In genomic region chr11:66631883-66632282, GRCh38 we compare ENCODE assay signal across 15 cellular contexts. TPM values are rescaled to one million over a fixed set of nuclear protein-coding genes. Genes with fewer than 3 reads are reported as not detected.
DNase-seq lines count a peak whose midpoint lies in the region; ATAC-seq lines count a peak whose summit lies in the region.
"Had no signal": no experiment of that assay in that cellular context is flagged by ENCODE, and none has a peak within 500 bp of the region (broad histone marks: within the 10 kb centered on the region; RNA-seq: fewer than 3 reads in every experiment).

No MANE protein-coding gene starts in this region.

- peaks cover 57% of the 10 kb centered on the region for H3K36me3 Mint-ChIP-seq in activated naive CD8-positive, alpha-beta T cell treated with anti-CD3 and anti-CD28 coated beads for 36 hours
- H3K36me3 Mint-ChIP-seq in activated naive CD8-positive, alpha-beta T cell treated with anti-CD3 and anti-CD28 coated beads, Interleukin-2, amount 50 U/mL, for 24 hours (ENCODE audit: low read depth): peaks cover 61% of the 10 kb centered on the region
- H3K36me3 Mint-ChIP-seq in T-helper 17 cell (ENCODE audit: low read depth) (peaks cover 13% of the 10 kb centered on the region), memory B cell (peaks cover 18% of the 10 kb centered on the region)

- H3K27ac Mint-ChIP-seq in activated naive CD8-positive, alpha-beta T cell treated with anti-CD3 and anti-CD28 coated beads for 36 hours: peak overlapping the region; percentile 54
- H3K27ac Mint-ChIP-seq in activated naive CD8-positive, alpha-beta T cell treated with anti-CD3 and anti-CD28 coated beads, Interleukin-2, amount 50 U/mL, for 24 hours: no peak overlapping the region
- H3K27ac Mint-ChIP-seq in T-helper 17 cell: peak overlapping the region; percentile 75
- peak overlapping the region; percentile 77 for H3K27ac Mint-ChIP-seq in memory B cell

- H3K27me3 Mint-ChIP-seq in activated naive CD8-positive, alpha-beta T cell treated with anti-CD3 and anti-CD28 coated beads for 36 hours: no peaks in the 10 kb centered on the region
- H3K27me3 Mint-ChIP-seq in activated naive CD8-positive, alpha-beta T cell treated with anti-CD3 and anti-CD28 coated beads, Interleukin-2, amount 50 U/mL, for 24 hours: no peaks in the 10 kb centered on the region
- H3K27me3 Mint-ChIP-seq in T-helper 17 cell (no peaks in the 10 kb centered on the region), memory B cell (no peaks in the 10 kb centered on the region)

- H3K9me3 ChIP-seq in T-helper 17 cell (ENCODE audit: control insufficient read depth, low read length, poor library complexity, severe bottlenecking): no peaks in the 10 kb centered on the region

- no peak for DNase-seq in activated naive CD8-positive, alpha-beta T cell treated with anti-CD3 and anti-CD28 coated beads for 36 hours
- DNase-seq in activated naive CD8-positive, alpha-beta T cell treated with anti-CD3 and anti-CD28 coated beads, Interleukin-2, amount 50 U/mL, for 24 hours: no peak
- no peak for DNase-seq in T-helper 17 cell
- DNase-seq in memory B cell (ENCODE audit: low spot score in 2 of 2): no peak
- no peak for DNase-seq in kidney tubule cell (ENCODE audit: low spot score)
- DNase-seq in H4 (ENCODE audit: low spot score): no peak
- DNase-seq: DMS53; NCI-H1417; NCI-H187 treated with DMSO at 0.1 percent for 48 hours; NCI-H69; NK-92 treated with Interleukin-12 subunit alpha and Interleukin-12 subunit beta, amount 100 ng/mL, for 24 hours; SIG-M5 had no signal

- H3K9me3 Mint-ChIP-seq in activated naive CD8-positive, alpha-beta T cell treated with anti-CD3 and anti-CD28 coated beads for 36 hours: no peaks in the 10 kb centered on the region
- no peaks in the 10 kb centered on the region for H3K9me3 Mint-ChIP-seq in activated naive CD8-positive, alpha-beta T cell treated with anti-CD3 and anti-CD28 coated beads, Interleukin-2, amount 50 U/mL, for 24 hours
- H3K9me3 Mint-ChIP-seq in memory B cell: no peaks in the 10 kb centered on the region

- ATAC-seq in activated naive CD8-positive, alpha-beta T cell treated with anti-CD3 and anti-CD28 coated beads, Interleukin-2, amount 50 U/mL, for 24 hours: no peak
- ATAC-seq in T-helper 17 cell (no peak), memory B cell (ENCODE audit: low read depth) (no peak), GM19023 (IDR thresholded peaks at IDR 0.05; ENCODE audit: unreplicated experiment) (no peak)
- ATAC-seq: HCT116 had no signal

- H3K4me1 Mint-ChIP-seq in activated naive CD8-positive, alpha-beta T cell treated with anti-CD3 and anti-CD28 coated beads for 36 hours: peaks cover 38% of the 10 kb centered on the region
- H3K4me1 Mint-ChIP-seq in activated naive CD8-positive, alpha-beta T cell treated with anti-CD3 and anti-CD28 coated beads, Interleukin-2, amount 50 U/mL, for 24 hours: peaks cover 44% of the 10 kb centered on the region
- H3K4me1 Mint-ChIP-seq in T-helper 17 cell (peaks cover 35% of the 10 kb centered on the region), memory B cell (peaks cover 34% of the 10 kb centered on the region)

- no peak overlapping the region for H3K4me3 Mint-ChIP-seq in activated naive CD8-positive, alpha-beta T cell treated with anti-CD3 and anti-CD28 coated beads for 36 hours
- H3K4me3 Mint-ChIP-seq in activated naive CD8-positive, alpha-beta T cell treated with anti-CD3 and anti-CD28 coated beads, Interleukin-2, amount 50 U/mL, for 24 hours: no peak overlapping the region
- H3K4me3 Mint-ChIP-seq in T-helper 17 cell (peak overlapping the region; percentile 36), memory B cell (no peak overlapping the region)
- H3K4me3 Mint-ChIP-seq: CD14-positive monocyte had no signal

RNA-seq across cellular contexts. Expression of gene RBM4, which starts 6.6 kb away (rescaled TPM):
- total RNA-seq in activated naive CD8-positive, alpha-beta T cell treated with anti-CD3 and anti-CD28 coated beads for 36 hours: 100 to 1,000 TPM; 134 to 140 TPM
- total RNA-seq in T-helper 17 cell: 100 to 1,000 TPM; 205 to 261 TPM
- total RNA-seq in H4 (2014; rRNA removed; shearing (Covaris generic)): 159 and 164 TPM in 2 replicates

RNA-seq across cellular contexts. Expression of gene RBM14, which starts 15.5 kb away (rescaled TPM):
- 100 to 1,000 TPM; 157 to 162 TPM for total RNA-seq in activated naive CD8-positive, alpha-beta T cell treated with anti-CD3 and anti-CD28 coated beads for 36 hours
- total RNA-seq in T-helper 17 cell: 100 to 1,000 TPM; 286 to 398 TPM
- 27.5 and 34.3 TPM in 2 replicates for total RNA-seq in H4 (2014; rRNA removed; shearing (Covaris generic))

RNA-seq across cellular contexts. Expression of gene CCS, which starts 38.9 kb away (rescaled TPM):
- total RNA-seq in activated naive CD8-positive, alpha-beta T cell treated with anti-CD3 and anti-CD28 coated beads for 36 hours: 10 to 100 TPM; 19.7 to 20.9 TPM
- total RNA-seq in T-helper 17 cell: 10 to 100 TPM; 23.1 to 23.4 TPM
- total RNA-seq in H4 (2014; rRNA removed; shearing (Covaris generic)): 21.6 and 25.3 TPM in 2 replicates

RNA-seq across cellular contexts. Expression of gene CCDC87, which starts 39.0 kb away (rescaled TPM):
- under 1 TPM; 0.16 to 0.23 TPM for total RNA-seq in activated naive CD8-positive, alpha-beta T cell treated with anti-CD3 and anti-CD28 coated beads for 36 hours
- 1 to 10 TPM in 1 of 2 donors, under 1 TPM in 1; 0.63 to 2.3 TPM for total RNA-seq in T-helper 17 cell
- total RNA-seq in H4 (2014; rRNA removed; shearing (Covaris generic)): 0.04 and 0.56 TPM in 2 replicates

RNA-seq across cellular contexts. Expression of gene RBM4B, which starts 45.8 kb away (rescaled TPM):
- total RNA-seq in activated naive CD8-positive, alpha-beta T cell treated with anti-CD3 and anti-CD28 coated beads for 36 hours: 10 to 100 TPM; 12.2 to 15.5 TPM
- total RNA-seq in T-helper 17 cell: 1 to 10 TPM; 7.3 to 9.9 TPM
- total RNA-seq in H4 (2014; rRNA removed; shearing (Covaris generic)): 31.2 and 46.5 TPM in 2 replicates
